Comparison of ENCODE assay signal across 20 cellular contexts in the genomic region with DNA sequence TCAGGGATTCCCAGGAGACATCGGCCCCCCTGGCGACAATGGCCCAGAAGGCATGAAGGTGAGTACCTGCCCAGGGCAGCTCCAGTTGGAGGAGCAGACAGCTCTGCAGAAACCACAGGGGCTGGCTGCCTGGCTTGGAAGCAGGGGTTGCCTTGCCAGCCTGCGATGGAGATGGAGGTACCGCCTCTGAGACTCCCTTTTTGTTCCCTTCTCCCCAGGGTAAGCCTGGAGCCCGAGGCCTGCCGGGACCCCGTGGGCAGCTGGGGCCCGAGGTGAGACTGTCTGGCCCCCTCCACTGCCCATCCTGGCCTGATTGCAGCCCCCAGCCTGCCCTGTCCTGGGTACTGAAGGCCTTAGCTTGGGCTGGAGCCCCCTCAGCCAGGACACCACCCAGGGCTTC.
DNase-seq lines count a peak whose midpoint lies in the region; ATAC-seq and TF ChIP-seq lines count a peak whose summit lies in the region.
"Had no signal": no experiment of that assay in that cellular context is flagged by ENCODE, and none has a peak within 500 bp of the region (broad histone marks: within the 10 kb centered on the region; RNA-seq: fewer than 3 reads in every experiment).

No MANE protein-coding gene starts in this region.

- H3K36me3 ChIP-seq in hepatocyte (replicated peaks; ENCODE audit: insufficient read depth, low read depth) (no peaks in the 10 kb centered on the region), skeletal muscle tissue (ENCODE audit: control insufficient read depth in 3 of 3, insufficient read depth in 3 of 3, low read length in 3 of 3) (peaks cover 0 to 3% (median 0%) of the 10 kb centered on the region in 3 donors), prostate gland (no peaks in the 10 kb centered on the region)

- no peaks in the 10 kb centered on the region for H3K27me3 ChIP-seq in right cardiac atrium (ENCODE audit: control insufficient read depth, insufficient read depth)
- H3K27me3 ChIP-seq in hepatocyte = no peaks in the 10 kb centered on the region
- H3K27me3 ChIP-seq in skeletal muscle tissue (ENCODE audit: control insufficient read depth in 3 of 3, insufficient read depth in 3 of 3, low read length in 3 of 3) = no peaks in the 10 kb centered on the region
- H3K27me3 ChIP-seq in prostate gland (replicated peaks; ENCODE audit: insufficient read depth) = no peaks in the 10 kb centered on the region
- H3K27me3 ChIP-seq: BLaER1 treated with 17β-estradiol and CSF1 and Interleukin-3, amounts not matched to agents 10 nM and 100 nM had no signal

- TF ChIP-seq CTCF in hepatocyte (IDR thresholded peaks at IDR 0.05; ENCODE audit: poor library complexity) = no peak
- TF ChIP-seq CTCF in prostate gland (IDR thresholded peaks at IDR 0.05) = no peak
- no peak for TF ChIP-seq CTCF in coronary artery (IDR thresholded peaks at IDR 0.05)

- no peak overlapping the region for H3K4me3 Mint-ChIP-seq in stimulated activated naive CD8-positive, alpha-beta T cell treated with anti-CD3 and anti-CD28 coated beads, Interleukin-15, amount 100 ng/mL, for 72 hours
- H3K4me3 Mint-ChIP-seq: B cell; CD4-positive, alpha-beta T cell; CD8-positive, alpha-beta T cell had no signal

- H3K4me1 Mint-ChIP-seq in stimulated activated naive CD8-positive, alpha-beta T cell treated with anti-CD3 and anti-CD28 coated beads, Interleukin-15, amount 100 ng/mL, for 72 hours = peaks cover 3% of the 10 kb centered on the region
- H3K4me1 Mint-ChIP-seq: B cell had no signal

- no peaks in the 10 kb centered on the region for H4K20me1 ChIP-seq in hepatocyte (ENCODE audit: insufficient read depth, poor library complexity, severe bottlenecking)

- H3K4me3 ChIP-seq in right cardiac atrium (ENCODE audit: low read length) (no peak overlapping the region), hepatocyte (no peak overlapping the region), skeletal muscle tissue (ENCODE audit: low read length in 3 of 3) (no peak overlapping the region), prostate gland (no peak overlapping the region), coronary artery (no peak overlapping the region)
- H3K4me3 ChIP-seq: A549; BLaER1 treated with 17β-estradiol and CSF1 and Interleukin-3, amounts not matched to agents 10 nM and 100 nM had no signal

- H2AFZ ChIP-seq in hepatocyte = no peak overlapping the region

- H3K4me1 ChIP-seq in right cardiac atrium (ENCODE audit: control insufficient read depth, insufficient read depth, low read length) (peaks cover 2% of the 10 kb centered on the region), hepatocyte (ENCODE audit: insufficient read depth) (peaks cover 8% of the 10 kb centered on the region), skeletal muscle tissue (ENCODE audit: control insufficient read depth in 3 of 3, insufficient read depth in 3 of 3, low read length in 3 of 3) (peaks cover 9 to 32% (median 29%) of the 10 kb centered on the region in 3 donors), prostate gland (replicated peaks) (no peaks in the 10 kb centered on the region)
- H3K4me1 ChIP-seq: A549 had no signal

- H3K27me3 Mint-ChIP-seq in stimulated activated naive CD8-positive, alpha-beta T cell treated with anti-CD3 and anti-CD28 coated beads, Interleukin-15, amount 100 ng/mL, for 72 hours = peaks cover 8% of the 10 kb centered on the region
- H3K27me3 Mint-ChIP-seq: CD4-positive, alpha-beta T cell had no signal

- peak overlapping the region in 2 of 3 donors; percentile 16 to 23 for H3K9ac ChIP-seq in skeletal muscle tissue (ENCODE audit: low read depth in 1 of 3, low read length in 3 of 3)
- H3K9ac ChIP-seq: BLaER1 treated with 17β-estradiol and CSF1 and Interleukin-3, amounts not matched to agents 10 nM and 100 nM had no signal

- no peaks in the 10 kb centered on the region for H3K9me3 Mint-ChIP-seq in stimulated activated naive CD8-positive, alpha-beta T cell treated with anti-CD3 and anti-CD28 coated beads, Interleukin-15, amount 100 ng/mL, for 72 hours
- H3K9me3 Mint-ChIP-seq: CD4-positive, alpha-beta T cell; CD8-positive, alpha-beta T cell had no signal

- no peak overlapping the region for H3K4me2 ChIP-seq in hepatocyte
- H3K4me2 ChIP-seq: A549; BLaER1 treated with 17β-estradiol and CSF1 and Interleukin-3, amounts not matched to agents 10 nM and 100 nM had no signal

- 84% methylated on average over 8 of the region's 8 CpGs for WGBS in right cardiac atrium
- 92% methylated on average over 8 of the region's 8 CpGs for WGBS in hepatocyte (ENCODE audit: low lambda C conversion rate, missing lambda C conversion rate)
- 89% methylated on average over 8 of the region's 8 CpGs for WGBS in prostate gland

- no peaks in the 10 kb centered on the region for H3K79me2 ChIP-seq in hepatocyte

- no peak overlapping the region for H3K27ac Mint-ChIP-seq in stimulated activated naive CD8-positive, alpha-beta T cell treated with anti-CD3 and anti-CD28 coated beads, Interleukin-15, amount 100 ng/mL, for 72 hours
- H3K27ac Mint-ChIP-seq: B cell; CD4-positive, alpha-beta T cell; CD8-positive, alpha-beta T cell had no signal

- H3K27ac ChIP-seq in right cardiac atrium (ENCODE audit: low read length) = no peak overlapping the region
- H3K27ac ChIP-seq in hepatocyte = peak overlapping the region; percentile 64
- H3K27ac ChIP-seq in skeletal muscle tissue (ENCODE audit: low read depth, low read length) = no peak overlapping the region
- H3K27ac ChIP-seq in prostate gland = no peak overlapping the region
- no peak overlapping the region for H3K27ac ChIP-seq in coronary artery
- H3K27ac ChIP-seq: 22Rv1, A549, C4-2B had no signal

- intact Hi-C loops in right cardiac atrium (cut with DNase I) (no loop called here), Right ventricle myocardium superior (cut with DNase I) (no loop called here), prostate gland (cut with DNase I) (no loop called here)

- no peak for TF ChIP-seq POLR2A in prostate gland (IDR thresholded peaks at IDR 0.05)

- no peak for ATAC-seq in right cardiac atrium
- ATAC-seq in Right ventricle myocardium superior (ENCODE audit: poor library complexity) = no peak
- ATAC-seq in stimulated activated naive CD8-positive, alpha-beta T cell treated with anti-CD3 and anti-CD28 coated beads, Interleukin-15, amount 100 ng/mL, for 72 hours = peak; percentile 3
- ATAC-seq in stimulated activated naive CD8-positive, alpha-beta T cell treated with anti-CD3 and anti-CD28 coated beads, Interleukin-15, Interleukin-2, amounts not matched to agents 100 U/mL and 50 U/mL, for 24 hours = no peak
- ATAC-seq: CD8-positive, alpha-beta T cell had no signal

- DNase-seq in right cardiac atrium (peak in 2 of 3 donors; percentile 36 to 51), Right ventricle myocardium superior (no peak), hepatocyte (ENCODE audit: low spot score) (no peak), prostate gland (ENCODE audit: low spot score) (no peak), coronary artery (ENCODE audit: low spot score) (no peak)
- DNase-seq in stimulated activated naive CD8-positive, alpha-beta T cell treated with anti-CD3 and anti-CD28 coated beads, Interleukin-15, amount 100 ng/mL, for 72 hours = no peak
- no peak for DNase-seq in stimulated activated naive CD8-positive, alpha-beta T cell treated with anti-CD3 and anti-CD28 coated beads, Interleukin-15, Interleukin-2, amounts not matched to agents 100 U/mL and 50 U/mL, for 24 hours
- DNase-seq: AML-193; Caco-2; Calu3; CD4-positive, alpha-beta T cell; CD8-positive, alpha-beta T cell; DMS79 treated with DMSO at 0.1 percent for 48 hours; GF-D8 had no signal

- no peaks in the 10 kb centered on the region for H3K9me3 ChIP-seq in right cardiac atrium (ENCODE audit: control insufficient read depth, low read length)
- H3K9me3 ChIP-seq in hepatocyte (ENCODE audit: low read depth) = no peaks in the 10 kb centered on the region
- H3K9me3 ChIP-seq in skeletal muscle tissue (ENCODE audit: control insufficient read depth in 3 of 3, low read length in 3 of 3) = no peaks in the 10 kb centered on the region
- H3K9me3 ChIP-seq in prostate gland = no peaks in the 10 kb centered on the region
- H3K9me3 ChIP-seq: A549; BLaER1 treated with 17β-estradiol and CSF1 and Interleukin-3, amounts not matched to agents 10 nM and 100 nM; Caco-2 had no signal

- H3K9me2 ChIP-seq in hepatocyte (replicated peaks; ENCODE audit: insufficient read depth) = no peaks in the 10 kb centered on the region

Comparison
In these comparisons a context has a peak if more than half of its experiments do, and no peak if none do; other contexts are left out.
1. DNase-seq: peak in right cardiac atrium (2 of 3); none in Right ventricle myocardium superior (single experiment), stimulated activated naive CD8-positive, alpha-beta T cell treated with anti-CD3 and anti-CD28 coated beads, Interleukin-15, amount 100 ng/mL, for 72 hours (0 of 2), stimulated activated naive CD8-positive, alpha-beta T cell treated with anti-CD3 and anti-CD28 coated beads, Interleukin-15, Interleukin-2, amounts not matched to agents 100 U/mL and 50 U/mL, for 24 hours (single experiment), hepatocyte (single experiment), prostate gland (single experiment) and coronary artery (single experiment).